Comparison of ENCODE assay signal across 7 cellular contexts in genomic region chr12:5171701-5172100, GRCh38.
DNase-seq lines count a peak whose midpoint lies in the region; ATAC-seq and TF ChIP-seq lines count a peak whose summit lies in the region.

No MANE protein-coding gene starts in this region.

- peak; percentile 58 for DNase-seq in NCI-H2029 (lab: John Stamatoyannopoulos, UW)
- peak; percentile 73 for DNase-seq in cerebellum (ENCODE audit: low spot score)
- no peak for DNase-seq in NK-92 (lab: John Stamatoyannopoulos, UW; ENCODE audit: unreplicated experiment)

- H3K4me3 ChIP-seq in liver (ENCODE audit: low read depth in 1 of 3, low read length in 3 of 3) = no peak overlapping the region

- no peak overlapping the region for H3K9ac ChIP-seq in liver (ENCODE audit: low read depth in 1 of 2, low read length in 2 of 2)

- WGBS in liver = 23% methylated on average over 5 of the region's 5 CpGs

- H3K36me3 ChIP-seq in liver (ENCODE audit: control insufficient read depth in 4 of 4, insufficient read depth in 3 of 4, low read depth in 1 of 4, low read length in 3 of 4) = no peaks in the 10 kb centered on the region

- H3K27ac ChIP-seq in liver (ENCODE audit: low read depth in 1 of 2, low read length in 2 of 2) = no peak overlapping the region

- peaks cover 0 to 3% (median under 1%) of the 10 kb centered on the region in 4 donors for H3K4me1 ChIP-seq in liver (ENCODE audit: control insufficient read depth in 4 of 4, insufficient read depth in 4 of 4, low read length in 3 of 4)

- H3K9me3 ChIP-seq in liver (ENCODE audit: control insufficient read depth in 4 of 4, low read length in 3 of 4) = no peaks in the 10 kb centered on the region

- peak; percentile 78 for TF ChIP-seq RAD21 in liver (IDR thresholded peaks at IDR 0.05)

- TF ChIP-seq CTCF in GM12873 (IDR thresholded peaks at IDR 0.05; ENCODE audit: insufficient read depth, low read depth, low read length, missing control alignments) (peak; percentile 54), liver (IDR thresholded peaks at IDR 0.05; ENCODE audit: low read depth, low read length, missing input control) (peak; percentile 42)

- ATAC-seq in HG03039 (IDR thresholded peaks at IDR 0.05; ENCODE audit: unreplicated experiment) = no peak
- ATAC-seq in HG02938 (IDR thresholded peaks at IDR 0.05; ENCODE audit: unreplicated experiment) = no peak

- H3K27me3 ChIP-seq in liver (ENCODE audit: control insufficient read depth in 4 of 4, insufficient read depth in 4 of 4, low read length in 3 of 4) = no peaks in the 10 kb centered on the region

TF ChIP-seq in liver, 16 proteins besides CTCF, POLR2A, EP300 and RAD21:
- no peak for TF ChIP-seq HNF4G (IDR thresholded peaks at IDR 0.05)
- TF ChIP-seq FOXA1 (IDR thresholded peaks at IDR 0.05) = no peak
- TF ChIP-seq TAF1 (conservative IDR thresholded peaks at IDR 0.05) = no peak
- no peak for TF ChIP-seq FOXA2 (IDR thresholded peaks at IDR 0.05)
- no peak for TF ChIP-seq ZBTB33 (IDR thresholded peaks at IDR 0.05)
- TF ChIP-seq SP1 (IDR thresholded peaks at IDR 0.05) = no peak
- TF ChIP-seq RXRA (IDR thresholded peaks at IDR 0.05) = no peak
- no peak for TF ChIP-seq JUND (IDR thresholded peaks at IDR 0.05)
- no peak for TF ChIP-seq HNF4A (conservative IDR thresholded peaks at IDR 0.05)
- TF ChIP-seq, protein P1, sequence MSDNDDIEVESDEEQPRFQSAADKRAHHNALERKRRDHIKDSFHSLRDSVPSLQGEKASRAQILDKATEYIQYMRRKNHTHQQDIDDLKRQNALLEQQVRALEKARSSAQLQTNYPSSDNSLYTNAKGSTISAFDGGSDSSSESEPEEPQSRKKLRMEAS (IDR thresholded peaks at IDR 0.05) = no peak
- no peak for TF ChIP-seq GABPA (IDR thresholded peaks at IDR 0.05 in 1 of 2, conservative IDR thresholded peaks at IDR 0.05 in 1 of 2)
